In genomic region chr9:125514468-125514867, GRCh38 we compare ENCODE assay signal across 18 cellular contexts.
A peak's percentile ranks its signal among the peaks of the same experiment; 100 is the strongest.
DNase-seq lines count a peak whose midpoint lies in the region; ATAC-seq and TF ChIP-seq lines count a peak whose summit lies in the region.
"Had no signal": no experiment of that assay in that cellular context is flagged by ENCODE, and none has a peak within 500 bp of the region (broad histone marks: within the 10 kb centered on the region; RNA-seq: fewer than 3 reads in every experiment).

No MANE protein-coding gene starts in this region.

- in situ Hi-C loops in mammary epithelial cell (cut with MboI; ENCODE audit: low sequenced_read_pairs in 2 of 2) = no loop called here

- no peaks in the 10 kb centered on the region for H3K9me3 Mint-ChIP-seq in activated CD4-positive, alpha-beta memory T cell treated with anti-CD3 and anti-CD28 coated beads, Interleukin-2, amount 10 ng/mL, durations not matched to agents 7 days and 5 days
- H3K9me3 Mint-ChIP-seq in activated CD4-positive, alpha-beta memory T cell treated with anti-CD3 and anti-CD28 coated beads for 36 hours = no peaks in the 10 kb centered on the region
- H3K9me3 Mint-ChIP-seq: naive thymus-derived CD8-positive, alpha-beta T cell had no signal

- H3K4me3 ChIP-seq in MM.1S (ENCODE audit: low read length) (peak overlapping the region; percentile 68), mammary epithelial cell (replicated peaks in 1 of 3; ENCODE audit: insufficient read depth in 1 of 3, low read depth in 2 of 3, low read length in 3 of 3) (no peak overlapping the region), smooth muscle cell (no peak overlapping the region)
- H3K4me3 ChIP-seq: lung, testis had no signal

- CTCF ChIA-PET in activated CD4-positive, alpha-beta memory T cell treated with anti-CD3 and anti-CD28 coated beads, Interleukin-2, amount 10 ng/mL, durations not matched to agents 7 days and 5 days (lab: Charles Lee) = interaction anchor here (2.3 kb wide), 1 partner anchor 107 kb away, joined by 11 read pairs; no protein-coding TSS in a partner anchor
- CTCF ChIA-PET in activated CD4-positive, alpha-beta memory T cell treated with anti-CD3 and anti-CD28 coated beads for 36 hours (lab: Charles Lee) = interaction anchor here (1.2 to 1.5 kb wide), 2 partner anchors 7 to 10 kb away, joined by 3 to 4 read pairs; no protein-coding TSS in a partner anchor
- CTCF ChIA-PET in mammary epithelial cell (lab: Charles Lee; ENCODE audit: low non-redundant PET) = no interaction called here

- intact Hi-C loops in activated CD4-positive, alpha-beta memory T cell treated with anti-CD3 and anti-CD28 coated beads for 36 hours (cut with micrococcal nuclease) = no loop called here
- intact Hi-C loops in mammary epithelial cell (cut with micrococcal nuclease) = no loop called here

- peaks cover 15% of the 10 kb centered on the region for H3K4me1 Mint-ChIP-seq in activated CD4-positive, alpha-beta memory T cell treated with anti-CD3 and anti-CD28 coated beads, Interleukin-2, amount 10 ng/mL, durations not matched to agents 7 days and 5 days
- peaks cover 15% of the 10 kb centered on the region for H3K4me1 Mint-ChIP-seq in activated CD4-positive, alpha-beta memory T cell treated with anti-CD3 and anti-CD28 coated beads for 36 hours (ENCODE audit: low read depth)

- TF ChIP-seq CTCF in MM.1S (IDR thresholded peaks at IDR 0.05; ENCODE audit: low read length) (no peak), mammary epithelial cell (conservative IDR thresholded peaks at IDR 0.05 in 1 of 2, IDR thresholded peaks at IDR 0.05 in 1 of 2; ENCODE audit: extremely low read depth in 1 of 2, insufficient read depth in 1 of 2, low read depth in 1 of 2, low read length in 2 of 2) (no peak), smooth muscle cell (IDR thresholded peaks at IDR 0.05; ENCODE audit: borderline replicate concordance, insufficient read depth, poor library complexity, severe bottlenecking) (no peak)

- H3K79me2 ChIP-seq in MM.1S (ENCODE audit: low read length) (peaks cover 7% of the 10 kb centered on the region), mammary epithelial cell (ENCODE audit: insufficient read depth, low read length) (peaks cover 29% of the 10 kb centered on the region), smooth muscle cell (ENCODE audit: low read depth) (peaks cover 5% of the 10 kb centered on the region)

- no peak overlapping the region for H2AFZ ChIP-seq in MM.1S (ENCODE audit: low read length)
- H2AFZ ChIP-seq in mammary epithelial cell (ENCODE audit: low read depth, low read length) = no peak overlapping the region
- no peak overlapping the region for H2AFZ ChIP-seq in smooth muscle cell (ENCODE audit: low read depth)

- no peak overlapping the region for H3K4me3 Mint-ChIP-seq in activated CD4-positive, alpha-beta memory T cell treated with anti-CD3 and anti-CD28 coated beads, Interleukin-2, amount 10 ng/mL, durations not matched to agents 7 days and 5 days
- no peak overlapping the region for H3K4me3 Mint-ChIP-seq in activated CD4-positive, alpha-beta memory T cell treated with anti-CD3 and anti-CD28 coated beads for 36 hours
- H3K4me3 Mint-ChIP-seq: naive thymus-derived CD8-positive, alpha-beta T cell had no signal

- H3K4me2 ChIP-seq in MM.1S (ENCODE audit: low read depth, low read length) (peak overlapping the region; percentile 92; the same call in 1 of the 2 replicates), mammary epithelial cell (ENCODE audit: insufficient read depth, low read depth, low read length) (peak overlapping the region; percentile 85), smooth muscle cell (no peak overlapping the region)

- H3K27ac Mint-ChIP-seq in activated CD4-positive, alpha-beta memory T cell treated with anti-CD3 and anti-CD28 coated beads, Interleukin-2, amount 10 ng/mL, durations not matched to agents 7 days and 5 days = peak overlapping the region; percentile 17
- H3K27ac Mint-ChIP-seq in activated CD4-positive, alpha-beta memory T cell treated with anti-CD3 and anti-CD28 coated beads for 36 hours = no peak overlapping the region

- no peaks in the 10 kb centered on the region for H3K27me3 ChIP-seq in MM.1S (replicated peaks; ENCODE audit: insufficient read depth, low read length)
- H3K27me3 ChIP-seq in mammary epithelial cell (ENCODE audit: insufficient read depth, low read length) = no peaks in the 10 kb centered on the region
- no peaks in the 10 kb centered on the region for H3K27me3 ChIP-seq in smooth muscle cell (ENCODE audit: low read depth)
- H3K27me3 ChIP-seq: testis had no signal

- H4K20me1 ChIP-seq in MM.1S (ENCODE audit: insufficient read depth, low read length) (no peaks in the 10 kb centered on the region), mammary epithelial cell (ENCODE audit: insufficient read depth, low read length) (no peaks in the 10 kb centered on the region), smooth muscle cell (ENCODE audit: low read depth) (peaks cover 12% of the 10 kb centered on the region)

- H3F3A ChIP-seq in MM.1S (ENCODE audit: insufficient read depth, low read length) (peaks cover 22% of the 10 kb centered on the region), smooth muscle cell (ENCODE audit: low read depth) (peaks cover 20% of the 10 kb centered on the region)

- DNase-seq in activated CD4-positive, alpha-beta memory T cell treated with anti-CD3 and anti-CD28 coated beads, Interleukin-2, amount 10 ng/mL, durations not matched to agents 7 days and 5 days = no peak
- no peak for DNase-seq in activated CD4-positive, alpha-beta memory T cell treated with anti-CD3 and anti-CD28 coated beads for 36 hours
- DNase-seq in MM.1S = no peak
- no peak for DNase-seq in mammary epithelial cell
- no peak for DNase-seq in smooth muscle cell (lab: John Stamatoyannopoulos, UW; ENCODE audit: unreplicated experiment)
- no peak for DNase-seq in NCI-H82 (lab: John Stamatoyannopoulos, UW)
- DNase-seq: activated CD4-positive, alpha-beta T cell treated with anti-CD3 and anti-CD28 coated beads, Interleukin-2, amount 50 U/mL, for 4 hours; C1 segment of cervical spinal cord; DMS153; effector CD4-positive, alpha-beta T cell; naive thymus-derived CD8-positive, alpha-beta T cell; NCI-H526; posterior cingulate gyrus; stimulated activated CD4-positive, alpha-beta T cell treated with anti-CD3 and anti-CD28 coated beads, Interleukin-4, amount 100 ng/mL, for 24 hours; testis had no signal

- H3K36me3 ChIP-seq in MM.1S (replicated peaks; ENCODE audit: insufficient read depth, low read length) (no peaks in the 10 kb centered on the region), mammary epithelial cell (ENCODE audit: insufficient read depth, low read length) (no peaks in the 10 kb centered on the region), smooth muscle cell (ENCODE audit: low read depth) (no peaks in the 10 kb centered on the region)

- no peak for ATAC-seq in GM19452 (IDR thresholded peaks at IDR 0.05; ENCODE audit: unreplicated experiment)
- no peak for ATAC-seq in activated CD4-positive, CD25-positive, alpha-beta regulatory T cell treated with anti-CD3 and anti-CD28 coated beads, Interleukin-2, amount 50 U/mL, for 24 hours
- ATAC-seq: naive thymus-derived CD8-positive, alpha-beta T cell had no signal

- H3K36me3 Mint-ChIP-seq in activated CD4-positive, alpha-beta memory T cell treated with anti-CD3 and anti-CD28 coated beads, Interleukin-2, amount 10 ng/mL, durations not matched to agents 7 days and 5 days (ENCODE audit: low read depth) = no peaks in the 10 kb centered on the region
- no peaks in the 10 kb centered on the region for H3K36me3 Mint-ChIP-seq in activated CD4-positive, alpha-beta memory T cell treated with anti-CD3 and anti-CD28 coated beads for 36 hours

- dilution Hi-C loops in mammary epithelial cell (cut with HindIII; ENCODE audit: low sequenced_read_pairs) = no loop called here

- H3K9ac ChIP-seq in MM.1S (ENCODE audit: low read length) (peak overlapping the region; percentile 60; the same call in 1 of the 2 replicates), mammary epithelial cell (ENCODE audit: insufficient read depth, low read length) (no peak overlapping the region), smooth muscle cell (ENCODE audit: low read depth) (no peak overlapping the region)

- no TSS peak for BruUV-seq in mammary epithelial cell (replicated peaks; lab: Mats Ljungman, UMichigan)

- no peaks in the 10 kb centered on the region for H3K9me2 ChIP-seq in MM.1S (replicated peaks; ENCODE audit: insufficient read depth, low read length)

- H3K9me3 ChIP-seq in MM.1S (replicated peaks; ENCODE audit: insufficient read depth, low read length) (no peaks in the 10 kb centered on the region), mammary epithelial cell (replicated peaks; ENCODE audit: insufficient read depth, low read length) (no peaks in the 10 kb centered on the region), smooth muscle cell (replicated peaks; ENCODE audit: low read depth) (no peaks in the 10 kb centered on the region)
- H3K9me3 ChIP-seq: testis had no signal

- WGBS in mammary epithelial cell (ENCODE audit: low coverage, missing lambda C conversion rate) = 97% methylated on average over 4 of the region's 4 CpGs
- WGBS in smooth muscle cell (ENCODE audit: low lambda C conversion rate) = 82% methylated on average over 4 of the region's 4 CpGs

- no peaks in the 10 kb centered on the region for H3K27me3 Mint-ChIP-seq in activated CD4-positive, alpha-beta memory T cell treated with anti-CD3 and anti-CD28 coated beads, Interleukin-2, amount 10 ng/mL, durations not matched to agents 7 days and 5 days
- no peaks in the 10 kb centered on the region for H3K27me3 Mint-ChIP-seq in activated CD4-positive, alpha-beta memory T cell treated with anti-CD3 and anti-CD28 coated beads for 36 hours
- H3K27me3 Mint-ChIP-seq: naive thymus-derived CD8-positive, alpha-beta T cell had no signal

- POLR2A ChIA-PET in activated CD4-positive, alpha-beta memory T cell treated with anti-CD3 and anti-CD28 coated beads, Interleukin-2, amount 10 ng/mL, durations not matched to agents 7 days and 5 days (lab: Charles Lee) = interaction anchor here (0.6 to 0.9 kb wide), 2 partner anchors 15 to 23 kb away, joined by 3 to 4 read pairs; no protein-coding TSS in a partner anchor
- POLR2A ChIA-PET in activated CD4-positive, alpha-beta memory T cell treated with anti-CD3 and anti-CD28 coated beads for 36 hours (lab: Charles Lee) = interaction anchor here (1.4 kb wide), 1 partner anchor 11 kb away, joined by 5 read pairs; no protein-coding TSS in a partner anchor

- H3K27ac ChIP-seq in MM.1S (ENCODE audit: low read length) = peak overlapping the region; percentile 78; the same call in 1 of the 2 replicates
- H3K27ac ChIP-seq in mammary epithelial cell (ENCODE audit: insufficient read depth, low read depth, low read length) = no peak overlapping the region
- H3K27ac ChIP-seq in smooth muscle cell (ENCODE audit: low read depth) = peak overlapping the region; percentile 75
- H3K27ac ChIP-seq: testis had no signal

- H3K4me1 ChIP-seq in MM.1S (ENCODE audit: low read length) = peaks cover 13% of the 10 kb centered on the region
- peaks cover 33% of the 10 kb centered on the region for H3K4me1 ChIP-seq in mammary epithelial cell (ENCODE audit: insufficient read depth, low read length)
- H3K4me1 ChIP-seq in smooth muscle cell (ENCODE audit: low read depth) = peaks cover 29% of the 10 kb centered on the region
- H3K4me1 ChIP-seq: testis had no signal
